ENCODE assay signal across 18 cellular contexts in genomic region chr2:128308889-128309288, GRCh38. TPM values are rescaled to one million over a fixed set of nuclear protein-coding genes. Genes with fewer than 3 reads are reported as not detected.
DNase-seq lines count a peak whose midpoint lies in the region; ATAC-seq and TF ChIP-seq lines count a peak whose summit lies in the region.
"Had no signal": no experiment of that assay in that cellular context is flagged by ENCODE, and none has a peak within 500 bp of the region (broad histone marks: within the 10 kb centered on the region; RNA-seq: fewer than 3 reads in every experiment).

No MANE protein-coding gene starts in this region.

- POLR2A ChIA-PET in A673 (lab: Charles Lee; ENCODE audit: low non-redundant PET), result no interaction called here

- no peak overlapping the region for H3K4me3 ChIP-seq in A673 (ENCODE audit: low read depth, low read length, poor library complexity, severe bottlenecking)
- H3K4me3 ChIP-seq in SJCRH30, result no peak overlapping the region
- H3K4me3 ChIP-seq in left lung, result no peak overlapping the region
- H3K4me3 ChIP-seq in prostate gland, result no peak overlapping the region
- H3K4me3 ChIP-seq in breast epithelium, result no peak overlapping the region
- H3K4me3 ChIP-seq: MG63, PC-9, SK-N-MC, thyroid gland had no signal

- intact Hi-C loops in A673 (cut with micrococcal nuclease; ENCODE audit: unreplicated experiment), result no loop called here
- intact Hi-C loops in left lung (cut with DNase I), result no loop called here
- intact Hi-C loops in prostate gland (cut with DNase I), result loop anchor here (10.0 kb wide), 2 partner anchors 74 to 134 kb away; no protein-coding TSS in a partner anchor
- intact Hi-C loops in breast epithelium (cut with DNase I; ENCODE audit: low total_unique reads), result no loop called here

- H3K9me3 ChIP-seq in A673 (ENCODE audit: low read depth, low read length, poor library complexity, severe bottlenecking) (no peaks in the 10 kb centered on the region), SJCRH30 (replicated peaks) (no peaks in the 10 kb centered on the region), left lung (no peaks in the 10 kb centered on the region), prostate gland (no peaks in the 10 kb centered on the region), breast epithelium (no peaks in the 10 kb centered on the region)
- H3K9me3 ChIP-seq: MG63, thyroid gland had no signal

- H3K36me3 ChIP-seq in A673 (ENCODE audit: insufficient read depth, low read length, poor library complexity, severe bottlenecking), result no peaks in the 10 kb centered on the region
- no peaks in the 10 kb centered on the region for H3K36me3 ChIP-seq in SJCRH30
- no peaks in the 10 kb centered on the region for H3K36me3 ChIP-seq in left lung
- H3K36me3 ChIP-seq in prostate gland, result no peaks in the 10 kb centered on the region
- no peaks in the 10 kb centered on the region for H3K36me3 ChIP-seq in breast epithelium
- H3K36me3 ChIP-seq: MG63, thyroid gland had no signal

- WGBS in prostate gland, result 59% methylated on average over 3 of the region's 3 CpGs

- H3K27ac ChIP-seq in A673 (ENCODE audit: low read depth, low read length, poor library complexity, severe bottlenecking) (peak overlapping the region; percentile 37), SJCRH30 (peak overlapping the region; percentile 88), left lung (no peak overlapping the region), prostate gland (peak overlapping the region; percentile 37 to 52), breast epithelium (peak overlapping the region in 1 of 2 donors; percentile 98)
- H3K27ac ChIP-seq: PC-9, SK-N-MC had no signal

- H3K27me3 ChIP-seq in A673 (replicated peaks; ENCODE audit: insufficient read depth, low read depth, low read length, poor library complexity) (no peaks in the 10 kb centered on the region), SJCRH30 (no peaks in the 10 kb centered on the region), left lung (no peaks in the 10 kb centered on the region), prostate gland (replicated peaks; ENCODE audit: insufficient read depth) (no peaks in the 10 kb centered on the region), breast epithelium (no peaks in the 10 kb centered on the region)
- H3K27me3 ChIP-seq: MG63, thyroid gland had no signal

- no TSS peak for BruUV-seq in A673 (replicated peaks; lab: Mats Ljungman, UMichigan)

- no peak for DNase-seq in A673 (ENCODE audit: low spot score)
- DNase-seq in SJCRH30, result no peak
- DNase-seq in left lung, result peak; percentile 17 to 36
- DNase-seq in prostate gland (ENCODE audit: low spot score), result no peak
- DNase-seq in NCI-H526 treated with DMSO at 0.1 percent for 48 hours (lab: John Stamatoyannopoulos, UW), result no peak
- DNase-seq in breast epithelium (ENCODE audit: low spot score in 2 of 2), result no peak
- no peak for DNase-seq in glomerular visceral epithelial cell (ENCODE audit: extremely low spot score)
- DNase-seq: activated CD4-positive, alpha-beta T cell treated with anti-CD3 and anti-CD28 coated beads for 36 hours; cortex of kidney; DND-41; MG63; PC-9; T1000 had no signal

- TF ChIP-seq POLR2A in prostate gland (IDR thresholded peaks at IDR 0.05), result no peak
- TF ChIP-seq POLR2A in breast epithelium (IDR thresholded peaks at IDR 0.05), result no peak

- CTCF ChIA-PET in A673 (lab: Charles Lee), result no interaction called here

- ATAC-seq in left lung (no peak), GM21390 (IDR thresholded peaks at IDR 0.05; ENCODE audit: unreplicated experiment) (no peak)
- ATAC-seq: activated CD4-positive, alpha-beta T cell treated with anti-CD3 and anti-CD28 coated beads for 36 hours; activated naive CD4-positive, alpha-beta T cell treated with anti-CD3 and anti-CD28 coated beads, Interleukin-2, amount 50 U/mL, for 72 hours; stimulated activated effector memory CD8-positive, alpha-beta T cell treated with anti-CD3 and anti-CD28 coated beads, Interleukin-12 subunit alpha, Interleukin-12 subunit beta, amount 100 ng/mL, for 72 hours had no signal

- no peak for TF ChIP-seq CTCF in A673 (conservative IDR thresholded peaks at IDR 0.05; ENCODE audit: low read depth, low read length)
- TF ChIP-seq CTCF in left lung (IDR thresholded peaks at IDR 0.05), result no peak
- no peak for TF ChIP-seq CTCF in prostate gland (IDR thresholded peaks at IDR 0.05)
- no peak for TF ChIP-seq CTCF in breast epithelium (IDR thresholded peaks at IDR 0.05)

- H3K4me1 ChIP-seq in A673 (ENCODE audit: insufficient read depth, low read length, poor library complexity, severe bottlenecking) (peaks cover 24% of the 10 kb centered on the region), SJCRH30 (peaks cover 49% of the 10 kb centered on the region), left lung (peaks cover 13 to 56% of the 10 kb centered on the region in 2 donors), prostate gland (replicated peaks) (peaks cover 30% of the 10 kb centered on the region), breast epithelium (peaks cover 51 to 54% of the 10 kb centered on the region in 2 donors)

RNA-seq across cellular contexts. Expression of gene HS6ST1, which starts 9.8 kb away (rescaled TPM):
- total RNA-seq in A673 (2021) (56.7 and 63.3 TPM in 2 replicates), left lung (10 to 100 TPM; 30.8 to 38.0 TPM), prostate gland (100 to 1,000 TPM in 1 of 2 donors, 10 to 100 TPM in 1; 69.0 to 233 TPM), breast epithelium (10 to 100 TPM; 15.7 to 38.6 (median 29.8) TPM)
- 18.8 and 20.0 TPM in 2 replicates for total RNA-seq in SJCRH30 (2014; rRNA removed; shearing (Covaris generic))

Comparison
In these comparisons a context has a peak if more than half of its experiments do, and no peak if none do; other contexts are left out.
1. DNase-seq: peak in left lung (2 of 2); none in A673 (single experiment), SJCRH30 (0 of 2), prostate gland (single experiment), NCI-H526 treated with DMSO at 0.1 percent for 48 hours (single experiment), breast epithelium (0 of 2) and glomerular visceral epithelial cell (single experiment).
2. H3K27ac ChIP-seq: peak in A673 (single experiment), SJCRH30 (single experiment) and prostate gland (2 of 2); none in left lung (0 of 2).